In genomic region chr5:446864-447263, GRCh38 we compare ENCODE assay signal across 9 cellular contexts. TPM values are rescaled to one million over a fixed set of nuclear protein-coding genes. Genes with fewer than 3 reads are reported as not detected.
DNase-seq lines count a peak whose midpoint lies in the region; ATAC-seq and TF ChIP-seq lines count a peak whose summit lies in the region.
"Had no signal": no experiment of that assay in that cellular context is flagged by ENCODE, and none has a peak within 500 bp of the region (broad histone marks: within the 10 kb centered on the region; RNA-seq: fewer than 3 reads in every experiment).

No MANE protein-coding gene starts in this region.

- peaks cover 10% of the 10 kb centered on the region for H3K36me3 ChIP-seq in Caco-2 (ENCODE audit: control insufficient read depth, insufficient read depth, low read length)
- H3K36me3 ChIP-seq in HEK293 (ENCODE audit: control insufficient read depth in 2 of 2, insufficient read depth in 1 of 2, low read length in 2 of 2), result peaks cover 21 to 61% of the 10 kb centered on the region in 2 experiments
- peaks cover 60% of the 10 kb centered on the region for H3K36me3 ChIP-seq in OCI-LY1 (ENCODE audit: insufficient read depth, low read length)
- H3K36me3 ChIP-seq in colonic mucosa, result peaks cover 12% of the 10 kb centered on the region
- H3K36me3 ChIP-seq in mucosa of descending colon (ENCODE audit: low read depth), result peaks cover 13% of the 10 kb centered on the region

- BruUV-seq in Caco-2 (replicated peaks; lab: Mats Ljungman, UMichigan), result no TSS peak

- H3K9me2 ChIP-seq in OCI-LY1 (ENCODE audit: low read depth, low read length), result no peaks in the 10 kb centered on the region

- ATAC-seq in mucosa of descending colon (no peak), GM21619 (IDR thresholded peaks at IDR 0.05; ENCODE audit: unreplicated experiment) (no peak), GM18861 (IDR thresholded peaks at IDR 0.05; ENCODE audit: unreplicated experiment) (no peak)

- H3K9me3 Mint-ChIP-seq in Caco-2 (ENCODE audit: unreplicated experiment), result peaks cover 5% of the 10 kb centered on the region

- H3K9ac ChIP-seq in OCI-LY1 (ENCODE audit: low read length), result no peak overlapping the region
- H3K9ac ChIP-seq in colonic mucosa (ENCODE audit: low read depth in 2 of 2, low read length in 2 of 2), result no peak overlapping the region

- no peak overlapping the region for H3K27ac Mint-ChIP-seq in Caco-2 (ENCODE audit: unreplicated experiment)

- no peaks in the 10 kb centered on the region for H4K20me1 ChIP-seq in OCI-LY1 (ENCODE audit: insufficient read depth, low read length)

- POLR2A ChIA-PET in Caco-2 (lab: Charles Lee) (interaction anchor here (0.5 kb wide), 1 partner anchor 25 kb away, joined by 4 read pairs; no protein-coding TSS in a partner anchor), HEK293 (lab: Yijun Ruan, JAX) (interaction anchor here (0.7 to 1.6 kb wide), 6 partner anchors 26 to 456 kb away, joined by 3 to 7 read pairs (median 5); partner anchors contain the start of genes BRD9, CCDC127, SDHA and TRIP13)

- H3K9me3 ChIP-seq in Caco-2 (no peaks in the 10 kb centered on the region), HEK293 (ENCODE audit: control insufficient read depth, insufficient read depth, low read depth, low read length) (no peaks in the 10 kb centered on the region), OCI-LY1 (ENCODE audit: low read length) (peaks cover 7% of the 10 kb centered on the region), colonic mucosa (no peaks in the 10 kb centered on the region), mucosa of descending colon (peaks cover 1% of the 10 kb centered on the region)

- no peak for DNase-seq in Caco-2
- DNase-seq in colonic mucosa, result no peak
- DNase-seq in mucosa of descending colon, result peak in 2 of 3 donors; percentile 19 to 41
- DNase-seq in NCI-H187 treated with DMSO at 0.1 percent for 48 hours (lab: John Stamatoyannopoulos, UW), result no peak

- H3F3A ChIP-seq in OCI-LY1 (ENCODE audit: insufficient read depth, low read length), result peaks cover 2% of the 10 kb centered on the region

- H3K27me3 Mint-ChIP-seq in Caco-2 (ENCODE audit: insufficient read depth, unreplicated experiment), result no peaks in the 10 kb centered on the region

- no peaks in the 10 kb centered on the region for H3K27me3 ChIP-seq in Caco-2 (replicated peaks; ENCODE audit: control insufficient read depth, insufficient read depth, low read length)
- no peaks in the 10 kb centered on the region for H3K27me3 ChIP-seq in OCI-LY1 (ENCODE audit: insufficient read depth, low read length)
- H3K27me3 ChIP-seq in colonic mucosa, result no peaks in the 10 kb centered on the region
- H3K27me3 ChIP-seq: SJSA1 had no signal

- TF ChIP-seq CTCF in Caco-2 (IDR thresholded peaks at IDR 0.05; ENCODE audit: insufficient read depth in 1 of 2, low read depth in 1 of 2, low read length in 1 of 2, severe bottlenecking in 1 of 2, unreplicated experiment in 1 of 2) (peak; percentile 40 to 65), HEK293 (tag by site-specific recombination; IDR thresholded peaks at IDR 0.05) (peak; percentile 44), OCI-LY1 (IDR thresholded peaks at IDR 0.05; ENCODE audit: low read length) (peak; percentile 66), colonic mucosa (IDR thresholded peaks at IDR 0.05) (peak; percentile 51), mucosa of descending colon (IDR thresholded peaks at IDR 0.05) (peak; percentile 29)

- intact Hi-C loops in Caco-2 (cut with micrococcal nuclease; ENCODE audit: unreplicated experiment) (loop anchor here (10.0 kb wide), 1 partner anchor 168 kb away; the partner anchor contains the start of gene CEP72), colonic mucosa (cut with DNase I) (loop anchor here (5.0 to 10.0 kb wide), 2 partner anchors 168 to 445 kb away; partner anchors contain the start of genes BRD9, CEP72 and TRIP13), mucosa of descending colon (cut with DNase I, micrococcal nuclease) (no loop called here)

- no peak overlapping the region for H2AFZ ChIP-seq in OCI-LY1 (ENCODE audit: low read length)

- H3K4me2 ChIP-seq in OCI-LY1 (ENCODE audit: low read length), result no peak overlapping the region

- CTCF ChIA-PET in Caco-2 (lab: Charles Lee), result interaction anchor here (0.6 to 2.0 kb wide), 14 partner anchors 10 to 258 kb away, joined by 3 to 10 read pairs (median 4); no protein-coding TSS in a partner anchor
- CTCF ChIA-PET in HEK293 (lab: Yijun Ruan, JAX), result interaction anchor here (0.5 to 2.9 kb wide), 37 partner anchors 8 to 459 kb away, joined by 3 to 21 read pairs (median 3); partner anchors contain the start of gene AHRR

- H3K4me1 Mint-ChIP-seq in Caco-2 (ENCODE audit: low read depth, unreplicated experiment), result no peaks in the 10 kb centered on the region

- H3K4me1 ChIP-seq in Caco-2 (no peaks in the 10 kb centered on the region), HEK293 (ENCODE audit: control insufficient read depth, insufficient read depth, low read length) (peaks cover 10% of the 10 kb centered on the region), OCI-LY1 (ENCODE audit: insufficient read depth, low read length, severe bottlenecking) (peaks cover 24% of the 10 kb centered on the region), colonic mucosa (no peaks in the 10 kb centered on the region), mucosa of descending colon (ENCODE audit: low read depth) (peaks cover 10% of the 10 kb centered on the region)

- H3K4me3 ChIP-seq in Caco-2 (ENCODE audit: low read depth, low read length) (no peak overlapping the region), HEK293 (ENCODE audit: low read depth, low read length) (no peak overlapping the region), OCI-LY1 (ENCODE audit: low read depth, low read length, poor library complexity, severe bottlenecking) (no peak overlapping the region), colonic mucosa (no peak overlapping the region), mucosa of descending colon (no peak overlapping the region)
- H3K4me3 ChIP-seq: SJSA1 had no signal

- H3K4me3 Mint-ChIP-seq in Caco-2 (ENCODE audit: unreplicated experiment), result no peak overlapping the region

- peaks cover 58% of the 10 kb centered on the region for H3K36me3 Mint-ChIP-seq in Caco-2 (ENCODE audit: insufficient read depth, unreplicated experiment)

- H3K79me2 ChIP-seq in OCI-LY1 (ENCODE audit: insufficient read depth, low read length), result 0 out of 2 replicates have a peak, but pooled peaks cover 7% of the 10 kb centered on the region

- no peak overlapping the region for H3K27ac ChIP-seq in HEK293 (ENCODE audit: extremely low read depth, low read depth, low read length)
- no peak overlapping the region for H3K27ac ChIP-seq in OCI-LY1 (ENCODE audit: low read depth, low read length, poor library complexity, severe bottlenecking)
- H3K27ac ChIP-seq in colonic mucosa, result no peak overlapping the region
- H3K27ac ChIP-seq: SJSA1 had no signal

TF ChIP-seq in HEK293, 187 proteins besides CTCF, POLR2A, EP300 and RAD21:
- TF ChIP-seq HOXC10 (CRISPR knock-in tag; IDR thresholded peaks at IDR 0.05) (no peak), ZNF140 (tag by site-specific recombination; IDR thresholded peaks at IDR 0.05) (no peak), SP2 (tag by site-specific recombination; IDR thresholded peaks at IDR 0.05) (no peak), ZNF266 (tag by site-specific recombination; IDR thresholded peaks at IDR 0.05; ENCODE audit: low read depth) (no peak), ZNF76 (tag by site-specific recombination; IDR thresholded peaks at IDR 0.05; ENCODE audit: borderline replicate concordance, low read depth) (0 out of 2 replicates have a peak, but pooled peaks have one; percentile 7), TRIM28 (IDR thresholded peaks at IDR 0.05; ENCODE audit: borderline replicate concordance, low read length) (no peak), ZNF335 (tag by site-specific recombination; conservative IDR thresholded peaks at IDR 0.05) (0 out of 2 replicates have a peak, but pooled peaks have one; percentile 4), ZNF26 (tag by site-specific recombination; IDR thresholded peaks at IDR 0.05) (no peak)
TF ChIP-seq in HEK293: peak in this region for 2.

RNA-seq across cellular contexts. Expression of gene EXOC3, which starts 3.9 kb away (rescaled TPM):
- 41.9 and 44.5 TPM in 2 replicates for total RNA-seq in Caco-2 (2022)
- 10 to 100 TPM; 52.0 to 58.7 TPM for total RNA-seq in colonic mucosa
- 10 to 100 TPM; 67.0 to 89.1 (median 76.8) TPM for total RNA-seq in mucosa of descending colon

Comparison
In these comparisons a context has a peak if more than half of its experiments do, and no peak if none do; other contexts are left out.
1. DNase-seq: peak in mucosa of descending colon (2 of 3); none in Caco-2 (0 of 2), colonic mucosa (single experiment) and NCI-H187 treated with DMSO at 0.1 percent for 48 hours (single experiment).
2. intact Hi-C loops: an anchor here in Caco-2 (10.0 kb wide) and colonic mucosa (5.0 to 10.0 kb wide); none called in mucosa of descending colon.
3. Peak in every context shown above with its lines, with median percentiles within 50 percentile points of each other: CTCF ChIP-seq.